9 cellular contexts compared by ENCODE assay signal in genomic region chr19:3338541-3339181, GRCh38. TPM values are rescaled to one million over a fixed set of nuclear protein-coding genes. Genes with fewer than 3 reads are reported as not detected.
DNase-seq lines count a peak whose midpoint lies in the region; ATAC-seq and TF ChIP-seq lines count a peak whose summit lies in the region.
"Had no signal": no experiment of that assay in that cellular context is flagged by ENCODE, and none has a peak within 500 bp of the region (broad histone marks: within the 10 kb centered on the region; RNA-seq: fewer than 3 reads in every experiment).

No MANE protein-coding gene starts in this region.

- DNase-seq in NCI-H2081 (lab: John Stamatoyannopoulos, UW) (peak; percentile 17 to 26), NCI-H2081 treated with DMSO at 0.1 percent for 48 hours (lab: John Stamatoyannopoulos, UW) (no peak), lung (ENCODE audit: low spot score) (peak; percentile 65), transverse colon (peak; percentile 89)
- DNase-seq in activated naive CD4-positive, alpha-beta T cell treated with anti-CD3 and anti-CD28 coated beads, Interleukin-2, amount 50 U/mL, for 16 hours, result peak; percentile 54
- DNase-seq: ACHN had no signal

- H3K9me3 ChIP-seq in lung (ENCODE audit: control insufficient read depth in 2 of 2, insufficient read depth in 1 of 2, low read length in 1 of 2) (no peaks in the 10 kb centered on the region), transverse colon (no peaks in the 10 kb centered on the region)

- peak; percentile 77 for TF ChIP-seq POLR2A in transverse colon (IDR thresholded peaks at IDR 0.05)

- intact Hi-C loops in transverse colon (cut with DNase I; ENCODE audit: low total_unique reads), result loop anchor here (5.0 kb wide), 1 partner anchor 94 kb away; no protein-coding TSS in a partner anchor

- no peak for ATAC-seq in lung (ENCODE audit: insufficient read depth, low FRiP score)
- no peak for ATAC-seq in HG03139 (IDR thresholded peaks at IDR 0.05; ENCODE audit: unreplicated experiment)
- ATAC-seq in HG02678 (IDR thresholded peaks at IDR 0.05; ENCODE audit: unreplicated experiment), result no peak
- ATAC-seq in HG03432 (IDR thresholded peaks at IDR 0.05; ENCODE audit: unreplicated experiment), result no peak

- TF ChIP-seq CTCF in lung (IDR thresholded peaks at IDR 0.05; ENCODE audit: control extremely low read depth, extremely low read depth) (no peak), transverse colon (IDR thresholded peaks at IDR 0.05) (no peak)

- H3K36me3 ChIP-seq in lung (ENCODE audit: control insufficient read depth in 2 of 2, insufficient read depth in 2 of 2, low read length in 2 of 2), result no peaks in the 10 kb centered on the region
- H3K36me3 ChIP-seq in transverse colon, result no peaks in the 10 kb centered on the region

- 12 to 24% methylated on average over 9 to 12 of the region's 12 CpGs for WGBS in lung, 2 donors
- WGBS in transverse colon (ENCODE audit: low coverage in 1 of 2), 2 donors, result 29 to 51% methylated on average over 3 to 12 of the region's 12 CpGs

- H3K4me1 ChIP-seq in lung (ENCODE audit: control insufficient read depth in 2 of 2, insufficient read depth in 2 of 2, low read length in 2 of 2) (peaks cover 3 to 25% of the 10 kb centered on the region in 2 donors), transverse colon (peaks cover 51 to 65% (median 55%) of the 10 kb centered on the region in 4 donors)

- TF ChIP-seq EP300 in transverse colon (IDR thresholded peaks at IDR 0.05; ENCODE audit: low read depth), result no peak

- H3K4me3 ChIP-seq in lung (no peak overlapping the region), transverse colon (no peak overlapping the region)

- H3K27me3 ChIP-seq in lung (ENCODE audit: control insufficient read depth, insufficient read depth), result no peaks in the 10 kb centered on the region
- no peaks in the 10 kb centered on the region for H3K27me3 ChIP-seq in transverse colon

- in situ Hi-C loops in transverse colon (cut with MboI; ENCODE audit: low pct_ligation_motif_present in 1 of 4, low pct_unique_long_range_greater_than_20kb in 1 of 4, low sequenced_read_pairs in 3 of 4), result no loop called here

- H3K27ac ChIP-seq in lung (ENCODE audit: low read depth in 1 of 2, low read length in 1 of 2) (peak overlapping the region in 1 of 2 donors; percentile 77), transverse colon (peak overlapping the region; percentile 92 to 97 (median 94))

RNA-seq across cellular contexts. Expression of gene NFIC, which starts 27.7 kb away (rescaled TPM):
- total RNA-seq in lung (100 to 1,000 TPM in 1 of 2 donors, 10 to 100 TPM in 1; 43.9 to 208 TPM), transverse colon (100 to 1,000 TPM in 1 of 4 donors, 10 to 100 TPM in 3; 39.9 to 145 (median 68.1) TPM)
- 10 to 100 TPM; 40.4 to 55.6 TPM for polyA plus RNA-seq in lung
